ENCODE assay signal across 27 cellular contexts in genomic region chr17:76812968-76813367, GRCh38. TPM values are rescaled to one million over a fixed set of nuclear protein-coding genes. Genes with fewer than 3 reads are reported as not detected.
"Had no signal": no experiment of that assay in that cellular context is flagged by ENCODE, and none has a peak within 500 bp of the region (broad histone marks: within the 10 kb centered on the region; RNA-seq: fewer than 3 reads in every experiment).

No MANE protein-coding gene starts in this region.

- H3K4me3 ChIP-seq: stomach, suprapubic skin, testis, thoracic aorta, thyroid gland, tibial artery, tibial nerve, transverse colon, upper lobe of left lung, upper lobe of right lung, uterus, vagina had no signal

- H3K9me3 ChIP-seq: stomach, suprapubic skin, testis, thoracic aorta, thyroid gland, tibial artery, tibial nerve, transverse colon, upper lobe of left lung, upper lobe of right lung, uterus, vagina had no signal

- H3K27ac ChIP-seq: stomach, suprapubic skin, testis, thoracic aorta, thyroid gland, tibial artery, tibial nerve, transverse colon, upper lobe of left lung, upper lobe of right lung, uterus, vagina had no signal

- ATAC-seq: stimulated activated effector memory CD8-positive, alpha-beta T cell treated with anti-CD3 and anti-CD28 coated beads, Interleukin-12 subunit alpha, Interleukin-12 subunit beta, amount 100 ng/mL, for 72 hours; stimulated activated memory B cell treated with anti-CD40 and anti-IgM and Interleukin-4, amounts not matched to agents 10 μg/mL and 1 μg/mL and 100 μg/mL, for 72 hours; stimulated activated naive B cell treated with anti-CD40 and anti-IgM and Interleukin-4, amounts not matched to agents 10 μg/mL and 1 μg/mL and 100 μg/mL, for 72 hours; stimulated activated naive CD8-positive, alpha-beta T cell treated with anti-CD3 and anti-CD28 coated beads, Interleukin-15, amount 100 ng/mL, for 72 hours; stimulated activated naive CD8-positive, alpha-beta T cell treated with anti-CD3 and anti-CD28 coated beads, Interleukin-15, Interleukin-2, amounts not matched to agents 100 U/mL and 50 U/mL, for 24 hours; upper lobe of right lung had no signal

- FAIRE-seq: urothelium cell line had no signal

- H3K27me3 ChIP-seq: suprapubic skin, testis, thyroid gland, tibial nerve, upper lobe of left lung, upper lobe of right lung, uterus, vagina had no signal

- H3K4me1 ChIP-seq: thyroid gland, tibial artery, tibial nerve, transverse colon, upper lobe of right lung, uterus, vagina had no signal

- H3K36me3 ChIP-seq: stomach, suprapubic skin, thoracic aorta, thyroid gland, tibial artery, tibial nerve, transverse colon, upper lobe of left lung, upper lobe of right lung, uterus, vagina had no signal

- DNase-seq: stimulated activated CD4-positive, alpha-beta T cell treated with anti-CD3 and anti-CD28 coated beads, Interleukin-2, amount 100 ng/mL, for 48 hours; stimulated activated CD4-positive, alpha-beta T cell treated with anti-CD3 and anti-CD28 coated beads, Interleukin-4, amount 100 ng/mL, for 1 hour; stimulated activated CD4-positive, alpha-beta T cell treated with anti-CD3 and anti-CD28 coated beads, Interleukin-4, amount 100 ng/mL, for 24 hours; stimulated activated CD4-positive, alpha-beta T cell treated with anti-CD3 and anti-CD28 coated beads, Interleukin-4, amount 100 ng/mL, for 4 hours; stimulated activated CD8-positive, alpha-beta memory T cell treated with anti-CD3 and anti-CD28 coated beads, Interleukin-4, amount 100 ng/mL, for 48 hours; stimulated activated naive B cell treated with anti-CD40 and anti-IgM and Interleukin-4, amounts not matched to agents 10 μg/mL and 1 μg/mL and 100 μg/mL, for 72 hours; stimulated activated naive CD4-positive, alpha-beta T cell; stimulated activated naive CD4-positive, alpha-beta T cell treated with Interleukin-2 at 50 U/mL for 16 hours; stimulated activated naive CD8-positive, alpha-beta T cell treated with anti-CD3 and anti-CD28 coated beads, Interleukin-15, amount 100 ng/mL, for 72 hours; stimulated activated naive CD8-positive, alpha-beta T cell treated with anti-CD3 and anti-CD28 coated beads, Interleukin-15, Interleukin-2, amounts not matched to agents 100 U/mL and 50 U/mL, for 24 hours; stomach; substantia nigra; testis; thyroid gland; tibial artery; transverse colon; trophoblast cell; upper lobe of left lung; upper lobe of right lung; uterus had no signal

RNA-seq across cellular contexts. Expression of gene MGAT5B, which starts 55.2 kb away (rescaled TPM):
- total RNA-seq: transverse colon had no signal
